ENCODE assay signal across 1 cellular context in genomic region chr14:38330262-38330661, GRCh38.
TF ChIP-seq lines count a peak whose summit lies in the region.

No MANE protein-coding gene starts in this region.

TF ChIP-seq in H1, 55 proteins besides CTCF, POLR2A, EP300 and RAD21:
- TF ChIP-seq SIN3A (conservative IDR thresholded peaks at IDR 0.05 in 1 of 2, IDR thresholded peaks at IDR 0.05 in 1 of 2; ENCODE audit: low read depth in 1 of 2, low read length in 2 of 2): no peak
- no peak for TF ChIP-seq EZH2 (IDR thresholded peaks at IDR 0.05; ENCODE audit: low read depth, low read length, severe bottlenecking)
- no peak for TF ChIP-seq HDAC2 (IDR thresholded peaks at IDR 0.05; ENCODE audit: borderline replicate concordance in 1 of 2, low read depth in 2 of 2, low read length in 2 of 2)
- TF ChIP-seq SRF (IDR thresholded peaks at IDR 0.05; ENCODE audit: low read depth, low read length): no peak
- TF ChIP-seq, protein P1, sequence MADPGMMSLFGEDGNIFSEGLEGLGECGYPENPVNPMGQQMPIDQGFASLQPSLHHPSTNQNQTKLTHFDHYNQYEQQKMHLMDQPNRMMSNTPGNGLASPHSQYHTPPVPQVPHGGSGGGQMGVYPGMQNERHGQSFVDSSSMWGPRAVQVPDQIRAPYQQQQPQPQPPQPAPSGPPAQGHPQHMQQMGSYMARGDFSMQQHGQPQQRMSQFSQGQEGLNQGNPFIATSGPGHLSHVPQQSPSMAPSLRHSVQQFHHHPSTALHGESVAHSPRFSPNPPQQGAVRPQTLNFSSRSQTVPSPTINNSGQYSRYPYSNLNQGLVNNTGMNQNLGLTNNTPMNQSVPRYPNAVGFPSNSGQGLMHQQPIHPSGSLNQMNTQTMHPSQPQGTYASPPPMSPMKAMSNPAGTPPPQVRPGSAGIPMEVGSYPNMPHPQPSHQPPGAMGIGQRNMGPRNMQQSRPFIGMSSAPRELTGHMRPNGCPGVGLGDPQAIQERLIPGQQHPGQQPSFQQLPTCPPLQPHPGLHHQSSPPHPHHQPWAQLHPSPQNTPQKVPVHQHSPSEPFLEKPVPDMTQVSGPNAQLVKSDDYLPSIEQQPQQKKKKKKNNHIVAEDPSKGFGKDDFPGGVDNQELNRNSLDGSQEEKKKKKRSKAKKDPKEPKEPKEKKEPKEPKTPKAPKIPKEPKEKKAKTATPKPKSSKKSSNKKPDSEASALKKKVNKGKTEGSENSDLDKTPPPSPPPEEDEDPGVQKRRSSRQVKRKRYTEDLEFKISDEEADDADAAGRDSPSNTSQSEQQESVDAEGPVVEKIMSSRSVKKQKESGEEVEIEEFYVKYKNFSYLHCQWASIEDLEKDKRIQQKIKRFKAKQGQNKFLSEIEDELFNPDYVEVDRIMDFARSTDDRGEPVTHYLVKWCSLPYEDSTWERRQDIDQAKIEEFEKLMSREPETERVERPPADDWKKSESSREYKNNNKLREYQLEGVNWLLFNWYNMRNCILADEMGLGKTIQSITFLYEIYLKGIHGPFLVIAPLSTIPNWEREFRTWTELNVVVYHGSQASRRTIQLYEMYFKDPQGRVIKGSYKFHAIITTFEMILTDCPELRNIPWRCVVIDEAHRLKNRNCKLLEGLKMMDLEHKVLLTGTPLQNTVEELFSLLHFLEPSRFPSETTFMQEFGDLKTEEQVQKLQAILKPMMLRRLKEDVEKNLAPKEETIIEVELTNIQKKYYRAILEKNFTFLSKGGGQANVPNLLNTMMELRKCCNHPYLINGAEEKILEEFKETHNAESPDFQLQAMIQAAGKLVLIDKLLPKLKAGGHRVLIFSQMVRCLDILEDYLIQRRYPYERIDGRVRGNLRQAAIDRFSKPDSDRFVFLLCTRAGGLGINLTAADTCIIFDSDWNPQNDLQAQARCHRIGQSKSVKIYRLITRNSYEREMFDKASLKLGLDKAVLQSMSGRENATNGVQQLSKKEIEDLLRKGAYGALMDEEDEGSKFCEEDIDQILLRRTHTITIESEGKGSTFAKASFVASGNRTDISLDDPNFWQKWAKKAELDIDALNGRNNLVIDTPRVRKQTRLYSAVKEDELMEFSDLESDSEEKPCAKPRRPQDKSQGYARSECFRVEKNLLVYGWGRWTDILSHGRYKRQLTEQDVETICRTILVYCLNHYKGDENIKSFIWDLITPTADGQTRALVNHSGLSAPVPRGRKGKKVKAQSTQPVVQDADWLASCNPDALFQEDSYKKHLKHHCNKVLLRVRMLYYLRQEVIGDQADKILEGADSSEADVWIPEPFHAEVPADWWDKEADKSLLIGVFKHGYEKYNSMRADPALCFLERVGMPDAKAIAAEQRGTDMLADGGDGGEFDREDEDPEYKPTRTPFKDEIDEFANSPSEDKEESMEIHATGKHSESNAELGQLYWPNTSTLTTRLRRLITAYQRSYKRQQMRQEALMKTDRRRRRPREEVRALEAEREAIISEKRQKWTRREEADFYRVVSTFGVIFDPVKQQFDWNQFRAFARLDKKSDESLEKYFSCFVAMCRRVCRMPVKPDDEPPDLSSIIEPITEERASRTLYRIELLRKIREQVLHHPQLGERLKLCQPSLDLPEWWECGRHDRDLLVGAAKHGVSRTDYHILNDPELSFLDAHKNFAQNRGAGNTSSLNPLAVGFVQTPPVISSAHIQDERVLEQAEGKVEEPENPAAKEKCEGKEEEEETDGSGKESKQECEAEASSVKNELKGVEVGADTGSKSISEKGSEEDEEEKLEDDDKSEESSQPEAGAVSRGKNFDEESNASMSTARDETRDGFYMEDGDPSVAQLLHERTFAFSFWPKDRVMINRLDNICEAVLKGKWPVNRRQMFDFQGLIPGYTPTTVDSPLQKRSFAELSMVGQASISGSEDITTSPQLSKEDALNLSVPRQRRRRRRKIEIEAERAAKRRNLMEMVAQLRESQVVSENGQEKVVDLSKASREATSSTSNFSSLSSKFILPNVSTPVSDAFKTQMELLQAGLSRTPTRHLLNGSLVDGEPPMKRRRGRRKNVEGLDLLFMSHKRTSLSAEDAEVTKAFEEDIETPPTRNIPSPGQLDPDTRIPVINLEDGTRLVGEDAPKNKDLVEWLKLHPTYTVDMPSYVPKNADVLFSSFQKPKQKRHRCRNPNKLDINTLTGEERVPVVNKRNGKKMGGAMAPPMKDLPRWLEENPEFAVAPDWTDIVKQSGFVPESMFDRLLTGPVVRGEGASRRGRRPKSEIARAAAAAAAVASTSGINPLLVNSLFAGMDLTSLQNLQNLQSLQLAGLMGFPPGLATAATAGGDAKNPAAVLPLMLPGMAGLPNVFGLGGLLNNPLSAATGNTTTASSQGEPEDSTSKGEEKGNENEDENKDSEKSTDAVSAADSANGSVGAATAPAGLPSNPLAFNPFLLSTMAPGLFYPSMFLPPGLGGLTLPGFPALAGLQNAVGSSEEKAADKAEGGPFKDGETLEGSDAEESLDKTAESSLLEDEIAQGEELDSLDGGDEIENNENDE (IDR thresholded peaks at IDR 0.05; ENCODE audit: insufficient replicate concordance, low read length): no peak
- TF ChIP-seq NRF1 (IDR thresholded peaks at IDR 0.05; ENCODE audit: low read depth, low read length): no peak
- TF ChIP-seq NANOG (IDR thresholded peaks at IDR 0.05; ENCODE audit: insufficient read depth, low read depth, low read length, poor library complexity, severe bottlenecking): no peak
- TF ChIP-seq, protein P2, sequence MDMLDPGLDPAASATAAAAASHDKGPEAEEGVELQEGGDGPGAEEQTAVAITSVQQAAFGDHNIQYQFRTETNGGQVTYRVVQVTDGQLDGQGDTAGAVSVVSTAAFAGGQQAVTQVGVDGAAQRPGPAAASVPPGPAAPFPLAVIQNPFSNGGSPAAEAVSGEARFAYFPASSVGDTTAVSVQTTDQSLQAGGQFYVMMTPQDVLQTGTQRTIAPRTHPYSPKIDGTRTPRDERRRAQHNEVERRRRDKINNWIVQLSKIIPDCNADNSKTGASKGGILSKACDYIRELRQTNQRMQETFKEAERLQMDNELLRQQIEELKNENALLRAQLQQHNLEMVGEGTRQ (IDR thresholded peaks at IDR 0.05; ENCODE audit: low read length): no peak
- TF ChIP-seq CBX8 (IDR thresholded peaks at IDR 0.05; ENCODE audit: borderline replicate concordance, low read depth, low read length): no peak
- no peak for TF ChIP-seq BACH1 (IDR thresholded peaks at IDR 0.05; ENCODE audit: low read length)
- TF ChIP-seq GABPA (IDR thresholded peaks at IDR 0.05; ENCODE audit: borderline replicate concordance, insufficient read depth, low read length): no peak
- no peak for TF ChIP-seq MAFK (IDR thresholded peaks at IDR 0.05; ENCODE audit: low read depth, low read length)
- TF ChIP-seq CHD1 (IDR thresholded peaks at IDR 0.05; ENCODE audit: low read depth, low read length): no peak
- no peak for TF ChIP-seq CHD2 (IDR thresholded peaks at IDR 0.05; ENCODE audit: low read length)
- TF ChIP-seq BCL11A (IDR thresholded peaks at IDR 0.05; ENCODE audit: low read depth in 2 of 2, low read length in 2 of 2): no peak
- no peak for TF ChIP-seq SIX5 (IDR thresholded peaks at IDR 0.05; ENCODE audit: low read depth, low read length)
TF ChIP-seq in H1: peak in this region for 0.
